ENCODE assay signal across 1 cellular context in genomic region chr22:23764931-23765881, GRCh38.
TF ChIP-seq lines count a peak whose summit lies in the region.

No MANE protein-coding gene starts in this region.

TF ChIP-seq in K562, 482 proteins besides CTCF, POLR2A, EP300 and RAD21:
- no peak; the same call in 1 of the 2 replicates for TF ChIP-seq NR2C1 (IDR thresholded peaks at IDR 0.05)
- TF ChIP-seq NR2C1 (tag; IDR thresholded peaks at IDR 0.05) = peak; percentile 75
- TF ChIP-seq, protein P1, sequence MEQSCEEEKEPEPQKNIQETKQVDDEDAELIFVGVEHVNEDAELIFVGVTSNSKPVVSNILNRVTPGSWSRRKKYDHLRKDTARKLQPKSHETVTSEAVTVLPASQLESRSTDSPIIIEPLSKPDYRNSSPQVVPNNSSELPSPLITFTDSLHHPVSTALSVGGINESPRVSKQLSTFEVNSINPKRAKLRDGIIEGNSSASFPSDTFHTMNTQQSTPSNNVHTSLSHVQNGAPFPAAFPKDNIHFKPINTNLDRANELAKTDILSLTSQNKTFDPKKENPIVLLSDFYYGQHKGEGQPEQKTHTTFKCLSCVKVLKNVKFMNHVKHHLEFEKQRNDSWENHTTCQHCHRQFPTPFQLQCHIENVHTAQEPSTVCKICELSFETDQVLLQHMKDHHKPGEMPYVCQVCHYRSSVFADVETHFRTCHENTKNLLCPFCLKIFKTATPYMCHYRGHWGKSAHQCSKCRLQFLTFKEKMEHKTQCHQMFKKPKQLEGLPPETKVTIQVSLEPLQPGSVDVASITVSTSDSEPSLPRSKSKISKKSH (CRISPR knock-in tag; IDR thresholded peaks at IDR 0.05) = no peak
- TF ChIP-seq, protein P2, sequence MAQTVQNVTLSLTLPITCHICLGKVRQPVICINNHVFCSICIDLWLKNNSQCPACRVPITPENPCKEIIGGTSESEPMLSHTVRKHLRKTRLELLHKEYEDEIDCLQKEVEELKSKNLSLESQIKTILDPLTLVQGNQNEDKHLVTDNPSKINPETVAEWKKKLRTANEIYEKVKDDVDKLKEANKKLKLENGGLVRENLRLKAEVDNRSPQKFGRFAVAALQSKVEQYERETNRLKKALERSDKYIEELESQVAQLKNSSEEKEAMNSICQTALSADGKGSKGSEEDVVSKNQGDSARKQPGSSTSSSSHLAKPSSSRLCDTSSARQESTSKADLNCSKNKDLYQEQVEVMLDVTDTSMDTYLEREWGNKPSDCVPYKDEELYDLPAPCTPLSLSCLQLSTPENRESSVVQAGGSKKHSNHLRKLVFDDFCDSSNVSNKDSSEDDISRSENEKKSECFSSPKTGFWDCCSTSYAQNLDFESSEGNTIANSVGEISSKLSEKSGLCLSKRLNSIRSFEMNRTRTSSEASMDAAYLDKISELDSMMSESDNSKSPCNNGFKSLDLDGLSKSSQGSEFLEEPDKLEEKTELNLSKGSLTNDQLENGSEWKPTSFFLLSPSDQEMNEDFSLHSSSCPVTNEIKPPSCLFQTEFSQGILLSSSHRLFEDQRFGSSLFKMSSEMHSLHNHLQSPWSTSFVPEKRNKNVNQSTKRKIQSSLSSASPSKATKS (CRISPR knock-in tag; IDR thresholded peaks at IDR 0.05) = no peak
- TF ChIP-seq POLR2G (IDR thresholded peaks at IDR 0.05; ENCODE audit: low read depth, low read length) = peak; percentile 43; the same call in 1 of the 2 replicates
- no peak for TF ChIP-seq SNIP1 (IDR thresholded peaks at IDR 0.05; ENCODE audit: low read depth)
- TF ChIP-seq ZNF324 (CRISPR knock-in tag; IDR thresholded peaks at IDR 0.05) = no peak
- TF ChIP-seq NCOA2 (IDR thresholded peaks at IDR 0.05; ENCODE audit: partially characterized antibody in 2 of 2) = no peak
- TF ChIP-seq ZNF507 (tag; conservative IDR thresholded peaks at IDR 0.05) = no peak
- TF ChIP-seq PRMT5 (CRISPR knock-in tag; IDR thresholded peaks at IDR 0.05) = no peak
- TF ChIP-seq ZBTB7A (IDR thresholded peaks at IDR 0.05; ENCODE audit: borderline replicate concordance, control insufficient read depth, low read depth, low read length) = no peak
- no peak for TF ChIP-seq NR2C2 (CRISPR knock-in tag; IDR thresholded peaks at IDR 0.05)
- TF ChIP-seq NR2C2 (tag; IDR thresholded peaks at IDR 0.05) = peak; percentile 57
- no peak for TF ChIP-seq NFIC (IDR thresholded peaks at IDR 0.05)
- TF ChIP-seq ZNF586 (CRISPR knock-in tag; conservative IDR thresholded peaks at IDR 0.05) = no peak
- no peak for TF ChIP-seq MNT (conservative IDR thresholded peaks at IDR 0.05)
- TF ChIP-seq ZNF766 (CRISPR knock-in tag; conservative IDR thresholded peaks at IDR 0.05) = 0 out of 2 replicates have a peak, but pooled peaks have one; percentile 26
- peak; percentile 66; the same call in 1 of the 2 replicates for TF ChIP-seq ATF3 (IDR thresholded peaks at IDR 0.05)
- no peak for TF ChIP-seq ATF3 (CRISPR knock-in tag; conservative IDR thresholded peaks at IDR 0.05)
- TF ChIP-seq, protein P3, sequence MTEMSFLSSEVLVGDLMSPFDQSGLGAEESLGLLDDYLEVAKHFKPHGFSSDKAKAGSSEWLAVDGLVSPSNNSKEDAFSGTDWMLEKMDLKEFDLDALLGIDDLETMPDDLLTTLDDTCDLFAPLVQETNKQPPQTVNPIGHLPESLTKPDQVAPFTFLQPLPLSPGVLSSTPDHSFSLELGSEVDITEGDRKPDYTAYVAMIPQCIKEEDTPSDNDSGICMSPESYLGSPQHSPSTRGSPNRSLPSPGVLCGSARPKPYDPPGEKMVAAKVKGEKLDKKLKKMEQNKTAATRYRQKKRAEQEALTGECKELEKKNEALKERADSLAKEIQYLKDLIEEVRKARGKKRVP (CRISPR knock-in tag; IDR thresholded peaks at IDR 0.05) = peak; percentile 59; the same call in 1 of the 2 replicates
- TF ChIP-seq ZNF224 (CRISPR knock-in tag; IDR thresholded peaks at IDR 0.05) = no peak
- peak; percentile 43 for TF ChIP-seq CXXC5 (CRISPR knock-in tag; IDR thresholded peaks at IDR 0.05)
- peak; percentile 51; the same call in 1 of the 2 replicates for TF ChIP-seq RBFOX2 (IDR thresholded peaks at IDR 0.05; ENCODE audit: low read depth, low read length)
- TF ChIP-seq CEBPG (CRISPR knock-in tag; IDR thresholded peaks at IDR 0.05) = peak; percentile 83
- TF ChIP-seq CEBPG (tag; conservative IDR thresholded peaks at IDR 0.05 in 1 of 2, IDR thresholded peaks at IDR 0.05 in 1 of 2) = peak in 1 of 2 experiments; percentile 83; a peak in 2 of 4 replicates
- TF ChIP-seq POLR2H (tag; IDR thresholded peaks at IDR 0.05; ENCODE audit: low read depth) = no peak
- TF ChIP-seq SMAD4 (CRISPR knock-in tag; conservative IDR thresholded peaks at IDR 0.05) = peak; percentile 66
- no peak for TF ChIP-seq FOXJ3 (CRISPR knock-in tag; IDR thresholded peaks at IDR 0.05)
- no peak for TF ChIP-seq PRPF4 (IDR thresholded peaks at IDR 0.05; ENCODE audit: insufficient read depth, low read depth, low read length, poor library complexity, severe bottlenecking)
- no peak for TF ChIP-seq SP2 (IDR thresholded peaks at IDR 0.05; ENCODE audit: extremely low read depth, low read depth, low read length, poor library complexity, severe bottlenecking)
- no peak for TF ChIP-seq ZNF253 (CRISPR knock-in tag; conservative IDR thresholded peaks at IDR 0.05)
- TF ChIP-seq ZNF449 (CRISPR knock-in tag; IDR thresholded peaks at IDR 0.05) = no peak
TF ChIP-seq in K562: peak in this region for 10.
